8 cellular contexts compared by ENCODE assay signal in genomic region chr18:49459404-49460171, GRCh38. TPM values are rescaled to one million over a fixed set of nuclear protein-coding genes. Genes with fewer than 3 reads are reported as not detected.
DNase-seq lines count a peak whose midpoint lies in the region; ATAC-seq and TF ChIP-seq lines count a peak whose summit lies in the region.

No MANE protein-coding gene starts in this region.

- peaks cover 22% of the 10 kb centered on the region for H3K4me1 Mint-ChIP-seq in activated CD4-positive, alpha-beta T cell treated with anti-CD3 and anti-CD28 coated beads, Interleukin-2, amount 10 ng/mL, durations not matched to agents 24 days and 14 days
- H3K4me1 Mint-ChIP-seq in neural crest cell: peaks cover 16% of the 10 kb centered on the region

- peak overlapping the region; percentile 85 for H3K4me3 Mint-ChIP-seq in activated CD4-positive, alpha-beta T cell treated with anti-CD3 and anti-CD28 coated beads, Interleukin-2, amount 10 ng/mL, durations not matched to agents 24 days and 14 days
- H3K4me3 Mint-ChIP-seq in neural crest cell: peak overlapping the region; percentile 92

- H3K27ac Mint-ChIP-seq in activated CD4-positive, alpha-beta T cell treated with anti-CD3 and anti-CD28 coated beads, Interleukin-2, amount 10 ng/mL, durations not matched to agents 24 days and 14 days: peak overlapping the region; percentile 74
- no peak overlapping the region for H3K27ac Mint-ChIP-seq in neural crest cell (ENCODE audit: unreplicated experiment)

- ATAC-seq in HG03103 (IDR thresholded peaks at IDR 0.05; ENCODE audit: low read depth, unreplicated experiment) (peak; percentile 21), esophagus mucosa (peak; percentile 59)

- intact Hi-C loops in activated CD4-positive, alpha-beta T cell treated with anti-CD3 and anti-CD28 coated beads, Interleukin-2, amount 10 ng/mL, durations not matched to agents 24 days and 14 days (cut with micrococcal nuclease): loop anchor here (1.0 kb wide), 2 partner anchors 28 to 33 kb away; partner anchors contain the start of genes C18orf32 and RPL17

- DNase-seq in NCI-H748 (lab: John Stamatoyannopoulos, UW; ENCODE audit: unreplicated experiment): peak; percentile 23
- no peak for DNase-seq in NCI-H748 treated with DMSO at 0.1 percent for 48 hours (lab: John Stamatoyannopoulos, UW)
- DNase-seq in activated CD4-positive, alpha-beta T cell treated with anti-CD3 and anti-CD28 coated beads, Interleukin-2, amount 10 ng/mL, durations not matched to agents 24 days and 14 days: peak; percentile 66
- no peak for DNase-seq in neural crest cell (ENCODE audit: low read depth, low spot score)
- DNase-seq in effector CD8-positive, alpha-beta T cell (lab: John Stamatoyannopoulos, UW): no peak
- DNase-seq in AML-193 (lab: John Stamatoyannopoulos, UW): no peak

- TF ChIP-seq CTCF in neural crest cell (conservative IDR thresholded peaks at IDR 0.05): no peak

- peaks cover 3% of the 10 kb centered on the region for H3K9me3 Mint-ChIP-seq in activated CD4-positive, alpha-beta T cell treated with anti-CD3 and anti-CD28 coated beads, Interleukin-2, amount 10 ng/mL, durations not matched to agents 24 days and 14 days
- H3K9me3 Mint-ChIP-seq in neural crest cell: peaks cover 2% of the 10 kb centered on the region

- H3K36me3 Mint-ChIP-seq in activated CD4-positive, alpha-beta T cell treated with anti-CD3 and anti-CD28 coated beads, Interleukin-2, amount 10 ng/mL, durations not matched to agents 24 days and 14 days (ENCODE audit: low read depth): peaks cover 11% of the 10 kb centered on the region
- H3K36me3 Mint-ChIP-seq in neural crest cell (ENCODE audit: low read depth): peaks cover 7% of the 10 kb centered on the region

- H3K27me3 Mint-ChIP-seq in activated CD4-positive, alpha-beta T cell treated with anti-CD3 and anti-CD28 coated beads, Interleukin-2, amount 10 ng/mL, durations not matched to agents 24 days and 14 days: peaks cover 1% of the 10 kb centered on the region
- no peaks in the 10 kb centered on the region for H3K27me3 Mint-ChIP-seq in neural crest cell (ENCODE audit: low read depth)

RNA-seq across cellular contexts. Expression of gene DYM, which starts 0.9 kb away (rescaled TPM):
- total RNA-seq in activated CD4-positive, alpha-beta T cell treated with anti-CD3 and anti-CD28 coated beads, Interleukin-2, amount 10 ng/mL, durations not matched to agents 24 days and 14 days: 62.1 and 64.5 TPM in 2 replicates
- total RNA-seq in esophagus mucosa (39.4 TPM), neural crest cell (65.8 and 68.7 TPM in 2 replicates)

RNA-seq across cellular contexts. Expression of gene C18orf32, which starts 27.4 kb away (rescaled TPM):
- 20.4 and 26.1 TPM in 2 replicates for total RNA-seq in activated CD4-positive, alpha-beta T cell treated with anti-CD3 and anti-CD28 coated beads, Interleukin-2, amount 10 ng/mL, durations not matched to agents 24 days and 14 days
- 25.5 TPM for total RNA-seq in esophagus mucosa
- total RNA-seq in neural crest cell: 32.0 and 34.3 TPM in 2 replicates

RNA-seq across cellular contexts. Expression of gene RPL17, which starts 32.7 kb away (rescaled TPM):
- 2,202 and 2,205 TPM in 2 replicates for total RNA-seq in activated CD4-positive, alpha-beta T cell treated with anti-CD3 and anti-CD28 coated beads, Interleukin-2, amount 10 ng/mL, durations not matched to agents 24 days and 14 days
- total RNA-seq in esophagus mucosa (1,480 TPM), neural crest cell (2,144 and 2,246 TPM in 2 replicates)

Comparison
In these comparisons a context has a peak if more than half of its experiments do, and no peak if none do; other contexts are left out.
1. DNase-seq: peak in NCI-H748 (single experiment) and activated CD4-positive, alpha-beta T cell treated with anti-CD3 and anti-CD28 coated beads, Interleukin-2, amount 10 ng/mL, durations not matched to agents 24 days and 14 days (single experiment); none in NCI-H748 treated with DMSO at 0.1 percent for 48 hours (single experiment), neural crest cell (single experiment), effector CD8-positive, alpha-beta T cell (single experiment) and AML-193 (0 of 2).